28 cellular contexts compared by ENCODE assay signal in genomic region chr18:78992041-78992735, GRCh38. TPM values are rescaled to one million over a fixed set of nuclear protein-coding genes. Genes with fewer than 3 reads are reported as not detected.
"Had no signal": no experiment of that assay in that cellular context is flagged by ENCODE, and none has a peak within 500 bp of the region (broad histone marks: within the 10 kb centered on the region; RNA-seq: fewer than 3 reads in every experiment).

No MANE protein-coding gene starts in this region.

- H3K79me2 ChIP-seq: hepatocyte had no signal

- H3K36me3 ChIP-seq: left lung, sigmoid colon, thyroid gland, upper lobe of right lung had no signal

- H3K4me2 ChIP-seq: hepatocyte, smooth muscle cell had no signal

- FAIRE-seq: bronchial epithelial cell had no signal

- ATAC-seq: left lung, T-helper 17 cell, upper lobe of right lung had no signal

- H3K36me3 Mint-ChIP-seq: activated naive CD8-positive, alpha-beta T cell treated with anti-CD3 and anti-CD28 coated beads, Interleukin-2, amount 10 ng/mL, durations not matched to agents 7 days and 5 days; immature natural killer cell; naive B cell had no signal

- H3K27me3 ChIP-seq: thyroid gland had no signal

- H3K9me3 Mint-ChIP-seq: activated naive CD8-positive, alpha-beta T cell treated with anti-CD3 and anti-CD28 coated beads, Interleukin-2, amount 10 ng/mL, durations not matched to agents 7 days and 5 days; immature natural killer cell had no signal

- H3K27ac ChIP-seq: coronary artery, hepatocyte, left lung, sigmoid colon, thyroid gland, upper lobe of right lung had no signal

- H3K4me1 ChIP-seq: left lung, sigmoid colon, thyroid gland, upper lobe of right lung had no signal

- H3K27ac Mint-ChIP-seq: activated naive CD8-positive, alpha-beta T cell treated with anti-CD3 and anti-CD28 coated beads, Interleukin-2, amount 10 ng/mL, durations not matched to agents 7 days and 5 days; immature natural killer cell; progenitor cell of endocrine pancreas; T-helper 17 cell had no signal

- H3K9me3 ChIP-seq: sigmoid colon, thyroid gland, upper lobe of right lung had no signal

- DNase-seq: activated CD4-positive, alpha-beta T cell treated with anti-CD3 and anti-CD28 coated beads for 48 hours; activated CD4-positive, CD25-positive, alpha-beta regulatory T cell; activated CD8-positive, alpha-beta memory T cell treated with anti-CD3 and anti-CD28 coated beads, Interleukin-2, amount 50 U/mL, for 48 hours; activated naive CD4-positive, alpha-beta T cell treated with Interleukin-2 at 50 U/mL for 16 hours; activated naive CD8-positive, alpha-beta T cell treated with anti-CD3 and anti-CD28 coated beads, Interleukin-2, amount 10 ng/mL, durations not matched to agents 7 days and 5 days; amniotic stem cell; foreskin fibroblast; immature natural killer cell; kidney glomerular epithelial cell; naive B cell; sigmoid colon; stimulated activated CD4-positive, alpha-beta T cell treated with anti-CD3 and anti-CD28 coated beads, Interleukin-15, amount 100 ng/mL, for 24 hours; stimulated activated CD8-positive, alpha-beta memory T cell treated with anti-CD3 and anti-CD28 coated beads, Interleukin-4, amount 100 ng/mL, for 48 hours; stimulated activated naive CD4-positive, alpha-beta T cell treated with Interleukin-2 at 50 U/mL for 16 hours; substantia nigra; SW 1271; T-helper 17 cell; upper lobe of right lung had no signal

- H3K4me3 Mint-ChIP-seq: activated naive CD8-positive, alpha-beta T cell treated with anti-CD3 and anti-CD28 coated beads, Interleukin-2, amount 10 ng/mL, durations not matched to agents 7 days and 5 days; immature natural killer cell; naive B cell; T-helper 17 cell had no signal

- H3K4me3 ChIP-seq: coronary artery, hepatocyte, left lung, lung, sigmoid colon, smooth muscle cell, thyroid gland, upper lobe of right lung had no signal

- H2AFZ ChIP-seq: hepatocyte had no signal

- H3K4me1 Mint-ChIP-seq: activated naive CD8-positive, alpha-beta T cell treated with anti-CD3 and anti-CD28 coated beads, Interleukin-2, amount 10 ng/mL, durations not matched to agents 7 days and 5 days; immature natural killer cell; naive B cell; T-helper 17 cell had no signal

RNA-seq across cellular contexts. Expression of gene SALL3, which starts 12.6 kb away (rescaled TPM):
- total RNA-seq: activated naive CD8-positive, alpha-beta T cell treated with anti-CD3 and anti-CD28 coated beads, Interleukin-2, amount 10 ng/mL, durations not matched to agents 7 days and 5 days; bronchial epithelial cell; fibroblast of lung; left lung; mesenteric fat pad; sigmoid colon; T-helper 17 cell; upper lobe of right lung had no signal
- polyA plus RNA-seq: fibroblast of lung, immature natural killer cell, lung, sigmoid colon had no signal
